In the genomic region with DNA sequence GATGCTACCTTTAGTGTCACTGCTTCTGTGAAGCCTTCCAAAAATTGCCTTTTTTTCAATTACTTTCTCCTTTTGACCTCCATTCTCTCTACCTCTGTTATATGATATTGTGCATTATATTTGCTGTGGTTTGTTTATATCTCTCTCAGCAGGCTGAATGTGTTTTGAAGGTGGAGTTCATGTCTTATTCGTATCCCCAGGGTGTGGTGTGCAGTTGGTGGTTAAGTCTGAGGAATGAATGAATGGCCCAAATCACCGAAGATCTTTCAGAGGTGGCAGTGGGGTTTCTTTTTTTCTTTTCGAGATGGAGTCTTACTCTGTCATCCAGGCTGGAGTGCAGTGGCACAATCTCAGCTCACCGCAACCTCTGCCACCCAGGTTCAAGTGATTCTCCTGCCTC, we compare ENCODE assay signal across 13 cellular contexts. TPM values are rescaled to one million over a fixed set of nuclear protein-coding genes. Genes with fewer than 3 reads are reported as not detected.
DNase-seq lines count a peak whose midpoint lies in the region.
"Had no signal": no experiment of that assay in that cellular context is flagged by ENCODE, and none has a peak within 500 bp of the region (broad histone marks: within the 10 kb centered on the region; RNA-seq: fewer than 3 reads in every experiment).

No MANE protein-coding gene starts in this region.

- peaks cover 2% of the 10 kb centered on the region for H3K36me3 Mint-ChIP-seq in activated CD4-positive, alpha-beta memory T cell treated with anti-CD3 and anti-CD28 coated beads, Interleukin-2, amount 10 ng/mL, durations not matched to agents 7 days and 5 days (ENCODE audit: low read depth)
- peaks cover 4% of the 10 kb centered on the region for H3K36me3 Mint-ChIP-seq in activated CD4-positive, alpha-beta memory T cell treated with anti-CD3 and anti-CD28 coated beads for 36 hours
- H3K36me3 Mint-ChIP-seq in dendritic cell treated with granulocyte-macrophage colony-stimulating factor and Interleukin-4, amounts not matched to agents 40 ng/mL and 50 ng/mL, for 4 days (ENCODE audit: low read depth): no peaks in the 10 kb centered on the region
- H3K36me3 Mint-ChIP-seq: CD4-positive, CD25-positive, alpha-beta regulatory T cell had no signal

- peaks cover 29% of the 10 kb centered on the region for H3K27me3 Mint-ChIP-seq in activated CD4-positive, alpha-beta memory T cell treated with anti-CD3 and anti-CD28 coated beads, Interleukin-2, amount 10 ng/mL, durations not matched to agents 7 days and 5 days
- H3K27me3 Mint-ChIP-seq in activated CD4-positive, alpha-beta memory T cell treated with anti-CD3 and anti-CD28 coated beads for 36 hours: peaks cover 16% of the 10 kb centered on the region
- H3K27me3 Mint-ChIP-seq in dendritic cell treated with granulocyte-macrophage colony-stimulating factor and Interleukin-4, amounts not matched to agents 40 ng/mL and 50 ng/mL, for 4 days: peaks cover 48% of the 10 kb centered on the region
- H3K27me3 Mint-ChIP-seq: CD4-positive, CD25-positive, alpha-beta regulatory T cell had no signal

- no peaks in the 10 kb centered on the region for H3K9me3 Mint-ChIP-seq in activated CD4-positive, alpha-beta memory T cell treated with anti-CD3 and anti-CD28 coated beads, Interleukin-2, amount 10 ng/mL, durations not matched to agents 7 days and 5 days
- H3K9me3 Mint-ChIP-seq in activated CD4-positive, alpha-beta memory T cell treated with anti-CD3 and anti-CD28 coated beads for 36 hours: no peaks in the 10 kb centered on the region
- H3K9me3 Mint-ChIP-seq in dendritic cell treated with granulocyte-macrophage colony-stimulating factor and Interleukin-4, amounts not matched to agents 40 ng/mL and 50 ng/mL, for 4 days: no peaks in the 10 kb centered on the region
- H3K9me3 Mint-ChIP-seq: CD4-positive, CD25-positive, alpha-beta regulatory T cell; CD8-positive, alpha-beta memory T cell; H9 had no signal

- DNase-seq in activated CD4-positive, alpha-beta memory T cell treated with anti-CD3 and anti-CD28 coated beads, Interleukin-2, amount 10 ng/mL, durations not matched to agents 7 days and 5 days: no peak
- DNase-seq in activated CD4-positive, alpha-beta memory T cell treated with anti-CD3 and anti-CD28 coated beads for 36 hours: no peak
- peak; percentile 36 for DNase-seq in H4 (ENCODE audit: low spot score)
- no peak for DNase-seq in nucleus accumbens (lab: John Stamatoyannopoulos, UW)
- DNase-seq in medulla oblongata (ENCODE audit: extremely low spot score): no peak
- no peak for DNase-seq in DMS153 treated with DMSO at 0.1 percent for 48 hours (lab: John Stamatoyannopoulos, UW; ENCODE audit: unreplicated experiment)
- DNase-seq: CD4-positive, CD25-positive, alpha-beta regulatory T cell; CD8-positive, alpha-beta memory T cell; COR-L47; DMS 273 treated with DMSO at 0.1 percent for 48 hours; GOT3; H9 had no signal

- POLR2A ChIA-PET in activated CD4-positive, alpha-beta memory T cell treated with anti-CD3 and anti-CD28 coated beads, Interleukin-2, amount 10 ng/mL, durations not matched to agents 7 days and 5 days (lab: Charles Lee): interaction anchor here (2.3 kb wide), 1 partner anchor 53 kb away, joined by 12 read pairs; the partner anchor contains the start of gene MAP4K3
- POLR2A ChIA-PET in activated CD4-positive, alpha-beta memory T cell treated with anti-CD3 and anti-CD28 coated beads for 36 hours (lab: Charles Lee): interaction anchor here (1.2 kb wide), 1 partner anchor 21 kb away, joined by 5 read pairs; no protein-coding TSS in a partner anchor

- H3K27ac Mint-ChIP-seq in activated CD4-positive, alpha-beta memory T cell treated with anti-CD3 and anti-CD28 coated beads, Interleukin-2, amount 10 ng/mL, durations not matched to agents 7 days and 5 days: peak overlapping the region; percentile 30
- H3K27ac Mint-ChIP-seq in activated CD4-positive, alpha-beta memory T cell treated with anti-CD3 and anti-CD28 coated beads for 36 hours: no peak overlapping the region
- peak overlapping the region; percentile 15 for H3K27ac Mint-ChIP-seq in dendritic cell treated with granulocyte-macrophage colony-stimulating factor and Interleukin-4, amounts not matched to agents 40 ng/mL and 50 ng/mL, for 4 days
- H3K27ac Mint-ChIP-seq: CD4-positive, CD25-positive, alpha-beta regulatory T cell; CD8-positive, alpha-beta memory T cell had no signal

- peaks cover 33% of the 10 kb centered on the region for H3K4me1 Mint-ChIP-seq in activated CD4-positive, alpha-beta memory T cell treated with anti-CD3 and anti-CD28 coated beads, Interleukin-2, amount 10 ng/mL, durations not matched to agents 7 days and 5 days
- peaks cover 28% of the 10 kb centered on the region for H3K4me1 Mint-ChIP-seq in activated CD4-positive, alpha-beta memory T cell treated with anti-CD3 and anti-CD28 coated beads for 36 hours (ENCODE audit: low read depth)
- H3K4me1 Mint-ChIP-seq in dendritic cell treated with granulocyte-macrophage colony-stimulating factor and Interleukin-4, amounts not matched to agents 40 ng/mL and 50 ng/mL, for 4 days (ENCODE audit: low read depth): peaks cover 54% of the 10 kb centered on the region

- H3K4me3 Mint-ChIP-seq in activated CD4-positive, alpha-beta memory T cell treated with anti-CD3 and anti-CD28 coated beads, Interleukin-2, amount 10 ng/mL, durations not matched to agents 7 days and 5 days: no peak overlapping the region
- no peak overlapping the region for H3K4me3 Mint-ChIP-seq in activated CD4-positive, alpha-beta memory T cell treated with anti-CD3 and anti-CD28 coated beads for 36 hours
- no peak overlapping the region for H3K4me3 Mint-ChIP-seq in dendritic cell treated with granulocyte-macrophage colony-stimulating factor and Interleukin-4, amounts not matched to agents 40 ng/mL and 50 ng/mL, for 4 days
- H3K4me3 Mint-ChIP-seq: CD4-positive, CD25-positive, alpha-beta regulatory T cell; CD8-positive, alpha-beta memory T cell; H9 had no signal

- intact Hi-C loops in activated CD4-positive, alpha-beta memory T cell treated with anti-CD3 and anti-CD28 coated beads for 36 hours (cut with micrococcal nuclease): loop anchor here (5.0 to 10.0 kb wide), 2 partner anchors 226 to 962 kb away; partner anchors contain the start of gene SLC8A1
- intact Hi-C loops in dendritic cell treated with granulocyte-macrophage colony-stimulating factor and Interleukin-4, amounts not matched to agents 40 ng/mL and 50 ng/mL, for 4 days (cut with micrococcal nuclease): loop anchor here (5.0 kb wide), 1 partner anchor 53 kb away; the partner anchor contains the start of gene MAP4K3

- CTCF ChIA-PET in activated CD4-positive, alpha-beta memory T cell treated with anti-CD3 and anti-CD28 coated beads, Interleukin-2, amount 10 ng/mL, durations not matched to agents 7 days and 5 days (lab: Charles Lee): no interaction called here
- CTCF ChIA-PET in activated CD4-positive, alpha-beta memory T cell treated with anti-CD3 and anti-CD28 coated beads for 36 hours (lab: Charles Lee): interaction anchor here (0.7 to 1.2 kb wide), 2 partner anchors 12 to 238 kb away, joined by 3 read pairs; no protein-coding TSS in a partner anchor

RNA-seq across cellular contexts. Expression of gene MAP4K3, which starts 53.5 kb away (rescaled TPM):
- total RNA-seq in activated CD4-positive, alpha-beta memory T cell treated with anti-CD3 and anti-CD28 coated beads, Interleukin-2, amount 10 ng/mL, durations not matched to agents 7 days and 5 days: 10 to 100 TPM in 1 of 2 experiments, 1 to 10 TPM in 1; 8.6 to 12.3 TPM
- 10 to 100 TPM in 1 of 2 experiments, 1 to 10 TPM in 1; 9.9 to 10.1 TPM for total RNA-seq in activated CD4-positive, alpha-beta memory T cell treated with anti-CD3 and anti-CD28 coated beads for 36 hours
- 19.2 and 20.1 TPM in 2 replicates for total RNA-seq in H4 (2014; rRNA removed; shearing (Covaris generic))
